Comparison of ENCODE assay signal across 19 cellular contexts in the genomic region with DNA sequence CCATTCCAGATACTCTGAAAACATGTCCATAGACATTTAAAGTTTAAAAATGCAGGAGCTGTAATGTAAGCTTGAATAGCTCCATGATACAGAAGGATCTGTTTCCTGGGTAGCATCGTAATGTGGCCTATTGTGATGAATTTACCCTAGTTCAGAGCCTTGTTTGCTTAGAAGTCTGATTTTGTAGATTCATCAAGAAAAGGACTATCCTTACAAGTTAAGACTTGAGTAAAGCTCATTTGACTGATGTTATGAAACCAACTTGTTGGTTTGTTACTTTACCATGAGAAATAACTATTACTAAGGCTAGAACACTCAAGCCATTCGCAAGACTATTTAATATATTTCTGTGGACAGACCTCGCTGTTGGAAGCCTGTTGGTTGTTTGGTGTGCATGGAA. TPM values are rescaled to one million over a fixed set of nuclear protein-coding genes. Genes with fewer than 3 reads are reported as not detected.
DNase-seq lines count a peak whose midpoint lies in the region; ATAC-seq, FAIRE-seq and TF ChIP-seq lines count a peak whose summit lies in the region.
"Had no signal": no experiment of that assay in that cellular context is flagged by ENCODE, and none has a peak within 500 bp of the region (broad histone marks: within the 10 kb centered on the region; RNA-seq: fewer than 3 reads in every experiment).

No MANE protein-coding gene starts in this region.

- TF ChIP-seq CTCF in bronchial epithelial cell (IDR thresholded peaks at IDR 0.05; ENCODE audit: insufficient read depth, low read length, severe bottlenecking) (no peak), progenitor cell of endocrine pancreas (IDR thresholded peaks at IDR 0.05; ENCODE audit: unreplicated experiment) (no peak), heart right ventricle (IDR thresholded peaks at IDR 0.05) (no peak)

- peaks cover 27% of the 10 kb centered on the region for H3K36me3 Mint-ChIP-seq in progenitor cell of endocrine pancreas (ENCODE audit: insufficient read depth)
- peaks cover 0 to 28% (median 15%) of the 10 kb centered on the region in 3 donors for H3K36me3 Mint-ChIP-seq in naive thymus-derived CD8-positive, alpha-beta T cell

- FAIRE-seq in bronchial epithelial cell (lab: Jason Lieb, UNC): no peak
- FAIRE-seq: GM12891, GM18507, H54 had no signal

- peak overlapping the region; percentile 71 for H3K27ac Mint-ChIP-seq in progenitor cell of endocrine pancreas
- peak overlapping the region in 1 of 10 donors; percentile 15 for H3K27ac Mint-ChIP-seq in naive thymus-derived CD8-positive, alpha-beta T cell
- H3K27ac Mint-ChIP-seq: CD4-positive, alpha-beta memory T cell had no signal

- H3K4me1 ChIP-seq in SJCRH30 (no peaks in the 10 kb centered on the region), heart right ventricle (peaks cover 0 to 16% (median 10%) of the 10 kb centered on the region in 9 donors)

- DNase-seq in bronchial epithelial cell (ENCODE audit: low read depth) (peak; percentile 63), progenitor cell of endocrine pancreas (ENCODE audit: low spot score, unreplicated experiment) (no peak), SJCRH30 (no peak), heart right ventricle (no peak)
- no peak for DNase-seq in naive thymus-derived CD8-positive, alpha-beta T cell
- no peak for DNase-seq in NK-92 treated with Interleukin-12 subunit alpha and Interleukin-12 subunit beta, amount 100 ng/mL, for 24 hours (lab: John Stamatoyannopoulos, UW)
- DNase-seq: C1 segment of cervical spinal cord; Calu3; CD4-positive, alpha-beta memory T cell; COR-L47; DMS53; DMS79 treated with DMSO at 0.1 percent for 48 hours; GF-D8; GOT3 had no signal

- H3K4me3 ChIP-seq in bronchial epithelial cell (ENCODE audit: low read depth, low read length): no peak overlapping the region
- no peak overlapping the region for H3K4me3 ChIP-seq in SJCRH30
- H3K4me3 ChIP-seq in heart right ventricle: no peak overlapping the region
- H3K4me3 ChIP-seq: HAP-1 had no signal

- H3K27me3 ChIP-seq in bronchial epithelial cell (ENCODE audit: control insufficient read depth, insufficient read depth, low read length): no peaks in the 10 kb centered on the region
- H3K27me3 ChIP-seq in SJCRH30: no peaks in the 10 kb centered on the region
- H3K27me3 ChIP-seq in heart right ventricle: no peaks in the 10 kb centered on the region

- no peak overlapping the region for H3K4me3 Mint-ChIP-seq in progenitor cell of endocrine pancreas (ENCODE audit: low read depth)
- no peak overlapping the region for H3K4me3 Mint-ChIP-seq in naive thymus-derived CD8-positive, alpha-beta T cell
- H3K4me3 Mint-ChIP-seq: CD4-positive, alpha-beta memory T cell had no signal

- H3K27me3 Mint-ChIP-seq in progenitor cell of endocrine pancreas: no peaks in the 10 kb centered on the region
- no peaks in the 10 kb centered on the region for H3K27me3 Mint-ChIP-seq in naive thymus-derived CD8-positive, alpha-beta T cell
- H3K27me3 Mint-ChIP-seq: CD4-positive, alpha-beta memory T cell had no signal

- intact Hi-C loops in heart right ventricle (cut with DNase I): no loop called here

- H3K9me3 Mint-ChIP-seq in progenitor cell of endocrine pancreas (ENCODE audit: low read depth): no peaks in the 10 kb centered on the region
- no peaks in the 10 kb centered on the region for H3K9me3 Mint-ChIP-seq in naive thymus-derived CD8-positive, alpha-beta T cell
- H3K9me3 Mint-ChIP-seq: CD4-positive, alpha-beta memory T cell had no signal

- peaks cover 8% of the 10 kb centered on the region for H3K36me3 ChIP-seq in bronchial epithelial cell (ENCODE audit: control insufficient read depth, insufficient read depth, low read length)
- H3K36me3 ChIP-seq in SJCRH30: peaks cover 41% of the 10 kb centered on the region
- H3K36me3 ChIP-seq in heart right ventricle: peaks cover 0 to 100% (median 32%) of the 10 kb centered on the region in 9 donors

- no peak overlapping the region for H3K27ac ChIP-seq in SJCRH30
- no peak overlapping the region for H3K27ac ChIP-seq in heart right ventricle

- POLR2A ChIA-PET in naive thymus-derived CD8-positive, alpha-beta T cell (lab: Charles Lee): interaction anchor here (0.6 kb wide), 1 partner anchor 268 kb away, joined by 3 read pairs; no protein-coding TSS in a partner anchor

- WGBS in heart right ventricle, 2 donors: 97 to 100% methylated on average over 3 of the region's 3 CpGs

- ATAC-seq in esophagus mucosa (peak; percentile 10), heart right ventricle (no peak)
- no peak for ATAC-seq in naive thymus-derived CD8-positive, alpha-beta T cell

- peaks cover 7% of the 10 kb centered on the region for H3K4me1 Mint-ChIP-seq in progenitor cell of endocrine pancreas (ENCODE audit: low read depth)
- peaks cover 0 to 2% (median under 1%) of the 10 kb centered on the region in 4 donors for H3K4me1 Mint-ChIP-seq in naive thymus-derived CD8-positive, alpha-beta T cell

- H3K9me3 ChIP-seq in SJCRH30 (replicated peaks) (no peaks in the 10 kb centered on the region), heart right ventricle (no peaks in the 10 kb centered on the region)
- H3K9me3 ChIP-seq: HAP-1 had no signal

RNA-seq across cellular contexts. Expression of a gene that starts 55.6 kb away (rescaled TPM):
- total RNA-seq in bronchial epithelial cell (18.2 and 27.4 TPM in 2 replicates), esophagus mucosa (32.7 TPM), progenitor cell of endocrine pancreas (74.4 and 78.7 TPM in 2 replicates), heart right ventricle (100 to 1,000 TPM in 2 of 10 donors, 10 to 100 TPM in 8; 64.9 to 107 (median 89.9) TPM)
- 10 to 100 TPM; 10.0 to 11.4 TPM for total RNA-seq in naive thymus-derived CD8-positive, alpha-beta T cell
- polyA plus RNA-seq in naive thymus-derived CD8-positive, alpha-beta T cell: 1 to 10 TPM in 2 of 3 donors, under 1 TPM in 1; 0.70 to 2.1 (median 2.0) TPM
- total RNA-seq in SJCRH30 (2014; rRNA removed; shearing (Covaris generic)): 47.7 and 54.8 TPM in 2 replicates
- 10 to 100 TPM; 21.6 to 32.3 TPM for polyA plus RNA-seq in heart right ventricle
